ENCODE assay signal across 19 cellular contexts in genomic region chr12:132672116-132672515, GRCh38. TPM values are rescaled to one million over a fixed set of nuclear protein-coding genes. Genes with fewer than 3 reads are reported as not detected.
"Had no signal": no experiment of that assay in that cellular context is flagged by ENCODE, and none has a peak within 500 bp of the region (broad histone marks: within the 10 kb centered on the region; RNA-seq: fewer than 3 reads in every experiment).

No MANE protein-coding gene starts in this region.

- H3K27ac ChIP-seq: ascending aorta, esophagus squamous epithelium, lower lobe of right lung, SK-N-MC, skin epidermis, thoracic aorta, upper lobe of left lung had no signal

- ATAC-seq: left cardiac atrium; lower lobe of right lung; natural killer cell treated with Interleukin-12 subunit alpha and Interleukin-12 subunit beta and Interleukin-15 and Interleukin-18, amount 100 ng/mL, for 72 hours had no signal

- H3K27me3 Mint-ChIP-seq: natural killer cell treated with Interleukin-12 subunit alpha and Interleukin-12 subunit beta and Interleukin-15 and Interleukin-18, amount 100 ng/mL, for 72 hours had no signal

- H3K4me3 Mint-ChIP-seq: natural killer cell treated with Interleukin-12 subunit alpha and Interleukin-12 subunit beta and Interleukin-15 and Interleukin-18, amount 100 ng/mL, for 72 hours had no signal

- H3K27me3 ChIP-seq: ascending aorta, esophagus squamous epithelium, upper lobe of left lung had no signal

- H3K9me3 Mint-ChIP-seq: activated T-helper 2 cell treated with anti-CD3 and anti-CD28 coated beads, Interferon-gamma antibody, Interleukin-2, Interleukin-4, amounts not matched to agents 10 μg/mL and 5 μg/mL and 100 μg/mL, durations not matched to agents 14 hours and 24 hours and 36 hours; natural killer cell treated with Interleukin-12 subunit alpha and Interleukin-12 subunit beta and Interleukin-15 and Interleukin-18, amount 100 ng/mL, for 72 hours had no signal

- H3K4me1 ChIP-seq: ascending aorta, lower lobe of right lung, upper lobe of left lung had no signal

- H3K27ac Mint-ChIP-seq: activated T-helper 2 cell treated with anti-CD3 and anti-CD28 coated beads, Interferon-gamma antibody, Interleukin-2, Interleukin-4, amounts not matched to agents 10 μg/mL and 5 μg/mL and 100 μg/mL, durations not matched to agents 14 hours and 24 hours and 36 hours; natural killer cell treated with Interleukin-12 subunit alpha and Interleukin-12 subunit beta and Interleukin-15 and Interleukin-18, amount 100 ng/mL, for 72 hours had no signal

- H3K4me3 ChIP-seq: ascending aorta, esophagus squamous epithelium, lower lobe of right lung, SK-N-MC, skin epidermis, thoracic aorta, upper lobe of left lung had no signal

- DNase-seq: activated CD4-positive, CD25-positive, alpha-beta regulatory T cell; activated naive CD4-positive, alpha-beta T cell treated with Interleukin-2 at 50 U/mL for 16 hours; activated T-cell treated with anti-CD3 and anti-CD28 coated beads, Interleukin-2, amount 50 U/mL, for 1 hour; effector CD4-positive, alpha-beta T cell; esophagus squamous epithelium; left cardiac atrium; lower lobe of right lung; retina; stimulated activated CD4-positive, alpha-beta T cell treated with anti-CD3 and anti-CD28 coated beads, Interleukin-15, amount 100 ng/mL, for 24 hours; stimulated activated CD4-positive, alpha-beta T cell treated with anti-CD3 and anti-CD28 coated beads, Interleukin-4, amount 100 ng/mL, for 1 hour; T1000; upper lobe of left lung had no signal

- H3K9me3 ChIP-seq: ascending aorta, esophagus squamous epithelium, lower lobe of right lung, thoracic aorta, upper lobe of left lung had no signal

RNA-seq across cellular contexts. Expression of gene P2RX2, which starts 53.5 kb away (rescaled TPM):
- total RNA-seq: activated T-helper 2 cell treated with anti-CD3 and anti-CD28 coated beads, Interferon-gamma antibody, Interleukin-2, Interleukin-4, amounts not matched to agents 10 μg/mL and 5 μg/mL and 100 μg/mL, durations not matched to agents 14 hours and 24 hours and 36 hours; ascending aorta; cerebellum; left cardiac atrium; natural killer cell treated with Interleukin-12 subunit alpha and Interleukin-12 subunit beta and Interleukin-15 and Interleukin-18, amount 100 ng/mL, for 72 hours; thoracic aorta had no signal
